8 cellular contexts compared by ENCODE assay signal in genomic region chr9:124415102-124415851, GRCh38. TPM values are rescaled to one million over a fixed set of nuclear protein-coding genes. Genes with fewer than 3 reads are reported as not detected.
A peak's percentile ranks its signal among the peaks of the same experiment; 100 is the strongest.
DNase-seq lines count a peak whose midpoint lies in the region; ATAC-seq and TF ChIP-seq lines count a peak whose summit lies in the region.

PSMB7 (minus strand) TSS chr9:124415442; CDS start chr9:124415425, 17 bp downstream.

- H3K36me3 Mint-ChIP-seq in Caco-2 (ENCODE audit: insufficient read depth, unreplicated experiment): peaks cover 56% of the 10 kb centered on the region

- H3K4me1 ChIP-seq in Caco-2 (peaks cover 10% of the 10 kb centered on the region; the same call in 1 of the 2 replicates), NT2/D1 (ENCODE audit: insufficient read depth, insufficient read length) (peaks cover 6% of the 10 kb centered on the region), mesodermal cell (ENCODE audit: control insufficient read depth, insufficient read depth, low read length, poor library complexity, severe bottlenecking) (peaks cover 9% of the 10 kb centered on the region)

- in situ Hi-C loops in endometrial microvascular endothelial cells (cut with HindIII; ENCODE audit: inconsistent ontology term, low pct_unique_long_range_greater_than_20kb, low sequenced_read_pairs): no loop called here

- TF ChIP-seq CTCF in Caco-2 (IDR thresholded peaks at IDR 0.05; ENCODE audit: insufficient read depth in 1 of 2, low read depth in 1 of 2, low read length in 1 of 2, severe bottlenecking in 1 of 2, unreplicated experiment in 1 of 2): peak; percentile 80 to 86

- H3K4me1 Mint-ChIP-seq in Caco-2 (ENCODE audit: low read depth, unreplicated experiment): peaks cover 11% of the 10 kb centered on the region

- POLR2A ChIA-PET in Caco-2 (lab: Charles Lee): no interaction called here

- H3K4me3 ChIP-seq in Caco-2 (ENCODE audit: low read depth, low read length) (peak within 1 kb of the TSS; percentile 84), NT2/D1 (ENCODE audit: insufficient read length, low read depth) (peak within 1 kb of the TSS; percentile 87), mesodermal cell (ENCODE audit: extremely low read depth, insufficient read depth, low read length, poor library complexity, severe bottlenecking) (peak within 1 kb of the TSS; percentile 88)

- H3K9me3 ChIP-seq in Caco-2 (no peaks in the 10 kb centered on the region), NT2/D1 (ENCODE audit: insufficient read depth, low read length) (peaks cover 5% of the 10 kb centered on the region; the same call in 1 of the 2 replicates), mesodermal cell (ENCODE audit: control insufficient read depth, low read length) (no peaks in the 10 kb centered on the region)

- intact Hi-C loops in Caco-2 (cut with micrococcal nuclease; ENCODE audit: unreplicated experiment): no loop called here

- no peaks in the 10 kb centered on the region for H3K9me3 Mint-ChIP-seq in Caco-2 (ENCODE audit: unreplicated experiment)

- peak; percentile 87 for ATAC-seq in GM21367 (IDR thresholded peaks at IDR 0.05; ENCODE audit: unreplicated experiment)

- no TSS peak for BruUV-seq in Caco-2 (replicated peaks; lab: Mats Ljungman, UMichigan)

- CTCF ChIA-PET in Caco-2 (lab: Charles Lee): no interaction called here

- no peaks in the 10 kb centered on the region for H3K27me3 Mint-ChIP-seq in Caco-2 (ENCODE audit: insufficient read depth, unreplicated experiment)

- H3K4me3 Mint-ChIP-seq in Caco-2 (ENCODE audit: unreplicated experiment): peak within 1 kb of the TSS; percentile 91

- H3K27ac Mint-ChIP-seq in Caco-2 (ENCODE audit: unreplicated experiment): peak within 1 kb of the TSS; percentile 98

- H3K27me3 ChIP-seq in Caco-2 (replicated peaks; ENCODE audit: control insufficient read depth, insufficient read depth, low read length): no peaks in the 10 kb centered on the region
- H3K27me3 ChIP-seq in NT2/D1 (ENCODE audit: insufficient read depth, insufficient read length): no peaks in the 10 kb centered on the region

- DNase-seq in Caco-2: peak; percentile 96 to 97
- peak; percentile 68 to 98 (median 94) for DNase-seq in HUDEP-2 (lab: John Stamatoyannopoulos, UW; ENCODE audit: unreplicated experiment in 76 of 76)
- peak; percentile 98 for DNase-seq in NT2/D1 (ENCODE audit: low read depth, low spot score)
- DNase-seq in activated CD8-positive, alpha-beta memory T cell treated with anti-CD3 and anti-CD28 coated beads, Interleukin-2, amount 50 U/mL, for 1 hour (ENCODE audit: extremely low read depth): peak; percentile 91
- peak; percentile 91 to 92 for DNase-seq in stimulated activated CD8-positive, alpha-beta memory T cell treated with anti-CD3 and anti-CD28 coated beads, Interleukin-15, amount 100 ng/mL, for 48 hours (ENCODE audit: low read depth in 2 of 2)

- H3K9ac ChIP-seq in NT2/D1 (ENCODE audit: insufficient read length, low read depth): peak within 1 kb of the TSS; percentile 89

- WGBS in mesodermal cell (ENCODE audit: insufficient coverage in 2 of 2), 2 experiments: 1 to 7% methylated on average over 34 to 35 of the region's 41 CpGs

- H3K36me3 ChIP-seq in Caco-2 (ENCODE audit: control insufficient read depth, insufficient read depth, low read length) (peaks cover 1% of the 10 kb centered on the region; the same call in 1 of the 2 replicates), NT2/D1 (ENCODE audit: insufficient read depth, insufficient read length, low read length) (peaks cover 45% of the 10 kb centered on the region), mesodermal cell (ENCODE audit: control insufficient read depth, insufficient read depth, low read length) (peaks cover 38% of the 10 kb centered on the region)

- H3K27ac ChIP-seq in mesodermal cell (ENCODE audit: low read depth, low read length, severe bottlenecking): peak within 1 kb of the TSS; percentile 92

RNA-seq across cellular contexts. Expression of gene PSMB7, which starts in this region (rescaled TPM):
- 216 and 238 TPM in 2 replicates for total RNA-seq in Caco-2 (2022)
- 412 TPM for total RNA-seq in endometrial microvascular endothelial cells (ENCODE audit: inconsistent ontology term)
- 234 TPM for polyA plus RNA-seq in mesodermal cell (2013, experiment 1 of 2)
- 220 TPM for polyA plus RNA-seq in mesodermal cell (2013, experiment 2 of 2)

Comparison
In these comparisons a context has a peak if more than half of its experiments do, and no peak if none do; other contexts are left out.
1. Peak in every context shown above with its lines: DNase-seq, ATAC-seq, H3K4me3 ChIP-seq and H3K27ac ChIP-seq.